ENCODE assay signal across 8 cellular contexts in the genomic region with DNA sequence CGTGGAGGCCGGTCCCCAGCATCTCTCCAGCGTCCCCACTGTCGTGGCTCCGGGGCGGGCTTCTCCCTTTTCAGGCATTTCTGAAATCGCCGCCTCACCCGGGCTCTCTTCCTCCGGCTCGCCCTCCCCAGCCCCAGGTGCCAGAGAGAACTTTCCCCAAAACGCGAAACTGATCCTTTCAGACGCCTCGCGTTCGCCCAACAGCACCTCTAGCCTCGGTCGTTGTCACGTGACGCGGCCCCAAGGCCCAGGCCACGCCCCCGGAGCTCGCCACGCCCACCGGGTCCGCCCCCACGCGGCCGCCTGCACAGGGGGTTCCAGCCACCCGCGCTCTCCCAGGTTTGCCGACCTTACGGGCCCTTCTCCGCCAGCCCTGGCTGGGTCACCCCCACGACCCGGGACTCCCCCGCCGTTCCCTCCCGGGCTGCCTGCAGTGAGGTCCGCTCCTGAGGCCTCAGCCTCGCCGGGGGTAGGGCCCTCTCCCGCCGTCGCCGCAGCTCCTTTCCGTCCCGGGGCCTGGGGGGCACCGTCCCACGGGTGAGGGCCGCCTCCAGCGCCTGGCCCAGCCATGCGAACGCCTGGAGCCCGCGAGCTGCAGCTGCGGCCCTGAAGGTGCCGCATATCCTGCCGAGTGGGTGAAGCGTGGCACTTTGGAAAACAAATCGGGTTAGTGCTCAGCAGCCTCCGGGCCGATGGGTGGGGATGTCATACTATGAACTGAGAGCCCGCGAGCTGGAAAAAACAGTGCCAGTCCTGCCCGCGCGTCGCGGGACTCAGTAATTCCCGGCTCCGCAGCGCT. TPM values are rescaled to one million over a fixed set of nuclear protein-coding genes. Genes with fewer than 3 reads are reported as not detected.
DNase-seq lines count a peak whose midpoint lies in the region; ATAC-seq and TF ChIP-seq lines count a peak whose summit lies in the region.

No MANE protein-coding gene starts in this region.

- H3K4me1 Mint-ChIP-seq in CD8-positive, alpha-beta T cell (ENCODE audit: low read depth), result peaks cover 11% of the 10 kb centered on the region

- POLR2A ChIA-PET in CD8-positive, alpha-beta T cell (lab: Charles Lee), result interaction anchor here (0.6 to 3.1 kb wide), 13 partner anchors 10 to 677 kb away, joined by 3 to 35 read pairs (median 5); a partner anchor contains a TSS

- H3K36me3 ChIP-seq in CD8-positive, alpha-beta T cell (ENCODE audit: insufficient read depth, low read length), result no peaks in the 10 kb centered on the region

- H3K27me3 Mint-ChIP-seq in CD8-positive, alpha-beta T cell (ENCODE audit: low read depth), result no peaks in the 10 kb centered on the region

- H3K9me3 Mint-ChIP-seq in CD8-positive, alpha-beta T cell, result no peaks in the 10 kb centered on the region

- peak; percentile 80 to 97 (median 90) for DNase-seq in CD8-positive, alpha-beta T cell
- peak; percentile 38 for DNase-seq in NK-92 (lab: John Stamatoyannopoulos, UW; ENCODE audit: unreplicated experiment)
- peak; percentile 58 for DNase-seq in activated CD8-positive, alpha-beta memory T cell treated with anti-CD3 and anti-CD28 coated beads, Interleukin-2, amount 50 U/mL, for 1 hour (ENCODE audit: extremely low read depth)
- peak; percentile 92 for DNase-seq in epidermal melanocyte (ENCODE audit: insufficient read length, low spot score)
- peak; percentile 90 for DNase-seq in stimulated activated CD8-positive, alpha-beta memory T cell treated with anti-CD3 and anti-CD28 coated beads, Interleukin-4, amount 100 ng/mL, for 24 hours (ENCODE audit: low read depth)

- H3K4me3 Mint-ChIP-seq in CD8-positive, alpha-beta T cell, result peak overlapping the region; percentile 90

- H3K4me3 ChIP-seq in CD8-positive, alpha-beta T cell (ENCODE audit: low read depth, low read length), result peak overlapping the region; percentile 78
- peak overlapping the region; percentile 50 for H3K4me3 ChIP-seq in mononuclear cell (ENCODE audit: low read length)

- H3K9me3 ChIP-seq in CD8-positive, alpha-beta T cell (ENCODE audit: low read length), result no peaks in the 10 kb centered on the region
- H3K9me3 ChIP-seq in mononuclear cell (ENCODE audit: low read depth, low read length), result no peaks in the 10 kb centered on the region

- no peaks in the 10 kb centered on the region for H3K27me3 ChIP-seq in CD8-positive, alpha-beta T cell (ENCODE audit: insufficient read depth, low read length)
- no peaks in the 10 kb centered on the region for H3K27me3 ChIP-seq in mononuclear cell (ENCODE audit: insufficient read depth, low read length)

- peak overlapping the region; percentile 81 for H3K27ac Mint-ChIP-seq in CD8-positive, alpha-beta T cell

- H3K36me3 Mint-ChIP-seq in CD8-positive, alpha-beta T cell, result no peaks in the 10 kb centered on the region

- CTCF ChIA-PET in CD8-positive, alpha-beta T cell (lab: Charles Lee), result interaction anchor here (0.9 to 5.2 kb wide), 4 partner anchors 19 to 89 kb away, joined by 3 to 30 read pairs (median 8); no protein-coding TSS in a partner anchor

- peak overlapping the region; percentile 15 for H3K27ac ChIP-seq in CD8-positive, alpha-beta T cell (ENCODE audit: low read depth, low read length)

- H3K4me1 ChIP-seq in CD8-positive, alpha-beta T cell (ENCODE audit: insufficient read depth, low read length), result peaks cover 10% of the 10 kb centered on the region
- peaks cover 13% of the 10 kb centered on the region for H3K4me1 ChIP-seq in mononuclear cell (ENCODE audit: insufficient read depth, low read length)

- no peak for TF ChIP-seq CTCF in CD8-positive, alpha-beta T cell (IDR thresholded peaks at IDR 0.05)

- ATAC-seq in CD8-positive, alpha-beta T cell, result peak; percentile 97
- ATAC-seq in GM19351 (IDR thresholded peaks at IDR 0.05; ENCODE audit: unreplicated experiment) (peak; percentile 90), HG03460 (IDR thresholded peaks at IDR 0.05; ENCODE audit: unreplicated experiment) (peak; percentile 78)

- intact Hi-C loops in CD8-positive, alpha-beta T cell (cut with DNase I, micrococcal nuclease), result loop anchor here (1.0 to 2.0 kb wide), 6 partner anchors 17 to 38 kb away; a partner anchor contains a TSS

RNA-seq across cellular contexts. Expression of a gene that starts 21.0 kb away (rescaled TPM):
- 100 to 1,000 TPM; 439 to 447 TPM for total RNA-seq in CD8-positive, alpha-beta T cell
- total RNA-seq in mononuclear cell, result 399 TPM

Comparison
In these comparisons a context has a peak if more than half of its experiments do, and no peak if none do; other contexts are left out.
1. Peak in every context shown above with its lines: DNase-seq, ATAC-seq, H3K4me3 ChIP-seq and H3K27ac ChIP-seq.
2. DNase-seq: peak in every context shown above with its lines; median percentile 92 in epidermal melanocyte; 90 in CD8-positive, alpha-beta T cell; 90 in stimulated activated CD8-positive, alpha-beta memory T cell treated with anti-CD3 and anti-CD28 coated beads, Interleukin-4, amount 100 ng/mL, for 24 hours; 58 in activated CD8-positive, alpha-beta memory T cell treated with anti-CD3 and anti-CD28 coated beads, Interleukin-2, amount 50 U/mL, for 1 hour; 38 in NK-92.